Comparison of ENCODE assay signal across 24 cellular contexts in genomic region chr10:66301078-66301477, GRCh38.
"Had no signal": no experiment of that assay in that cellular context is flagged by ENCODE, and none has a peak within 500 bp of the region (broad histone marks: within the 10 kb centered on the region; RNA-seq: fewer than 3 reads in every experiment).

No MANE protein-coding gene starts in this region.

- H3K9me3 ChIP-seq: gastrocnemius medialis, heart left ventricle, left ventricle myocardium inferior, lower lobe of right lung, ovary, psoas muscle, thoracic aorta, tibial nerve, upper lobe of right lung, uterus had no signal

- DNase-seq: cortex of kidney; effector memory CD8-positive, alpha-beta T cell; gastrocnemius medialis; heart left ventricle; left cardiac atrium; left ventricle myocardium inferior; lower lobe of right lung; naive thymus-derived CD8-positive, alpha-beta T cell; nephron progenitor cell; nucleus accumbens; ovary; posterior cingulate gyrus; psoas muscle; right cardiac atrium; stimulated activated CD4-positive, alpha-beta T cell treated with anti-CD3 and anti-CD28 coated beads, Interleukin-15, amount 100 ng/mL, for 24 hours; stimulated activated CD4-positive, alpha-beta T cell treated with anti-CD3 and anti-CD28 coated beads, Interleukin-2, amount 100 ng/mL, for 48 hours; stimulated activated naive B cell treated with anti-CD40 and anti-IgM and Interleukin-4, amounts not matched to agents 10 μg/mL and 1 μg/mL and 100 μg/mL, for 72 hours; upper lobe of right lung; uterus had no signal

- H2AFZ ChIP-seq: hepatocyte had no signal

- H3K4me3 Mint-ChIP-seq: effector memory CD8-positive, alpha-beta T cell; naive thymus-derived CD8-positive, alpha-beta T cell; nephron progenitor cell; stimulated activated naive B cell treated with anti-CD40 and anti-IgM and Interleukin-4, amounts not matched to agents 10 μg/mL and 1 μg/mL and 100 μg/mL, for 72 hours; stimulated activated naive CD8-positive, alpha-beta T cell treated with anti-CD3 and anti-CD28 coated beads, Interleukin-15, Interleukin-2, amounts not matched to agents 100 ng/mL and 50 ng/mL, for 24 hours had no signal

- H3K27ac Mint-ChIP-seq: effector memory CD8-positive, alpha-beta T cell; naive thymus-derived CD8-positive, alpha-beta T cell; nephron progenitor cell; stimulated activated naive B cell treated with anti-CD40 and anti-IgM and Interleukin-4, amounts not matched to agents 10 μg/mL and 1 μg/mL and 100 μg/mL, for 72 hours; stimulated activated naive CD8-positive, alpha-beta T cell treated with anti-CD3 and anti-CD28 coated beads, Interleukin-15, Interleukin-2, amounts not matched to agents 100 ng/mL and 50 ng/mL, for 24 hours had no signal

- H3K27me3 ChIP-seq: gastrocnemius medialis, heart left ventricle, hepatocyte, ovary, tibial nerve, upper lobe of right lung, uterus had no signal

- H3K4me1 Mint-ChIP-seq: naive thymus-derived CD8-positive, alpha-beta T cell; nephron progenitor cell; stimulated activated naive B cell treated with anti-CD40 and anti-IgM and Interleukin-4, amounts not matched to agents 10 μg/mL and 1 μg/mL and 100 μg/mL, for 72 hours had no signal

- H3K4me1 ChIP-seq: gastrocnemius medialis, lower lobe of right lung, psoas muscle, tibial nerve, upper lobe of right lung, uterus had no signal

- H3K36me3 ChIP-seq: gastrocnemius medialis, heart left ventricle, left ventricle myocardium inferior, lower lobe of right lung, ovary, thoracic aorta, tibial nerve, upper lobe of right lung, uterus had no signal

- H3K36me3 Mint-ChIP-seq: naive thymus-derived CD8-positive, alpha-beta T cell; stimulated activated naive B cell treated with anti-CD40 and anti-IgM and Interleukin-4, amounts not matched to agents 10 μg/mL and 1 μg/mL and 100 μg/mL, for 72 hours had no signal

- H3K27me3 Mint-ChIP-seq: effector memory CD8-positive, alpha-beta T cell; stimulated activated naive B cell treated with anti-CD40 and anti-IgM and Interleukin-4, amounts not matched to agents 10 μg/mL and 1 μg/mL and 100 μg/mL, for 72 hours; stimulated activated naive CD8-positive, alpha-beta T cell treated with anti-CD3 and anti-CD28 coated beads, Interleukin-15, Interleukin-2, amounts not matched to agents 100 ng/mL and 50 ng/mL, for 24 hours had no signal

- H3K4me3 ChIP-seq: gastrocnemius medialis, heart left ventricle, hepatocyte, left ventricle myocardium inferior, lower lobe of right lung, ovary, psoas muscle, skin epidermis, thoracic aorta, tibial nerve, upper lobe of right lung, uterus had no signal

- H3K27ac ChIP-seq: gastrocnemius medialis, heart left ventricle, hepatocyte, left ventricle myocardium inferior, lower lobe of right lung, ovary, psoas muscle, skin epidermis, thoracic aorta, tibial nerve, upper lobe of right lung, uterus had no signal

- H3K79me2 ChIP-seq: hepatocyte had no signal

- ATAC-seq: effector memory CD8-positive, alpha-beta T cell; gastrocnemius medialis; heart left ventricle; left cardiac atrium; lower lobe of right lung; naive thymus-derived CD8-positive, alpha-beta T cell; psoas muscle; right cardiac atrium; stimulated activated naive B cell treated with anti-CD40 and anti-IgM and Interleukin-4, amounts not matched to agents 10 μg/mL and 1 μg/mL and 100 μg/mL, for 72 hours; upper lobe of right lung had no signal

- H3K4me2 ChIP-seq: hepatocyte had no signal

- H3K9me3 Mint-ChIP-seq: nephron progenitor cell; stimulated activated naive CD8-positive, alpha-beta T cell treated with anti-CD3 and anti-CD28 coated beads, Interleukin-15, Interleukin-2, amounts not matched to agents 100 ng/mL and 50 ng/mL, for 24 hours had no signal
